Comparison of ENCODE assay signal across 1 cellular context in the genomic region with DNA sequence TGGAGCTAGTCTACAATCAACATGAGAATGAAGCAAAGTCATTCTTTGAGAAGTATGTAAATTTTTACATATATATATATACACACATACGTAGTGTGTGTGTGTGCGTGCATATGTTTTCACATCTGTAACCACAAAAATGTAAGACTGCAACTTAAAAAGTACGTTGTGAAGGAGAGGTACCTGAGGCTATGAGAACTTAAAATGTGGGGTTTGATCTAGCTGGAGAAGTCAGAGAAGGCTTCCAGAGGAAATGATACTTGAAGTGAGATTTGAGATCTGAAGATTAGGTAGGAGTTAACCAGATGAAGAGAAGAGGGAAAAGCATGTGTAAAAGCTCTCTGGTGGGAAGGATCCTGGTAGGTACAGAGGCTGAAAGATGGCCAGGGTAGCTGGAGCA.
TF ChIP-seq lines count a peak whose summit lies in the region.

No MANE protein-coding gene starts in this region.

TF ChIP-seq in HCT116, 20 proteins besides CTCF, POLR2A, EP300 and RAD21:
- TF ChIP-seq SRF (IDR thresholded peaks at IDR 0.05; ENCODE audit: low read depth) (no peak), EGR1 (IDR thresholded peaks at IDR 0.05; ENCODE audit: low read depth) (no peak), SP1 (IDR thresholded peaks at IDR 0.05; ENCODE audit: low read depth) (no peak), ZBTB33 (IDR thresholded peaks at IDR 0.05; ENCODE audit: extremely low read depth, insufficient replicate concordance, low read length) (no peak), JUND (IDR thresholded peaks at IDR 0.05) (no peak), EZH2 (IDR thresholded peaks at IDR 0.05) (no peak), SIN3A (IDR thresholded peaks at IDR 0.05; ENCODE audit: low read depth) (no peak), ZNF274 (IDR thresholded peaks at IDR 0.05; ENCODE audit: low read depth, low read length) (no peak), ELF1 (IDR thresholded peaks at IDR 0.05; ENCODE audit: borderline replicate concordance, low read depth) (no peak), TCF7L2 (IDR thresholded peaks at IDR 0.05; ENCODE audit: borderline replicate concordance, extremely low read depth, insufficient read depth, insufficient read length) (no peak)
